In genomic region chr19:20238025-20238623, GRCh38 we compare ENCODE assay signal across 8 cellular contexts.
DNase-seq lines count a peak whose midpoint lies in the region; ATAC-seq and TF ChIP-seq lines count a peak whose summit lies in the region.

No MANE protein-coding gene starts in this region.

- no peaks in the 10 kb centered on the region for H3K36me3 Mint-ChIP-seq in natural killer cell

- H3K9me3 Mint-ChIP-seq in natural killer cell, result no peaks in the 10 kb centered on the region

- no peaks in the 10 kb centered on the region for H3K27me3 Mint-ChIP-seq in natural killer cell (ENCODE audit: low read depth in 2 of 2)

- peak overlapping the region; percentile 96 for H3K4me3 Mint-ChIP-seq in natural killer cell

- peak overlapping the region; percentile 67 for H3K4me3 ChIP-seq in NT2/D1 (ENCODE audit: insufficient read length, low read depth)
- H3K4me3 ChIP-seq in fibroblast of mammary gland (ENCODE audit: control insufficient read depth, low read depth, low read length), result peak overlapping the region; percentile 80

- peak overlapping the region; percentile 90 for H3K9ac ChIP-seq in NT2/D1 (ENCODE audit: insufficient read length, low read depth)

- ATAC-seq in HG02981 (IDR thresholded peaks at IDR 0.05; ENCODE audit: unreplicated experiment), result peak; percentile 84
- peak; percentile 92 to 98 (median 94) for ATAC-seq in natural killer cell
- ATAC-seq in HG03025 (IDR thresholded peaks at IDR 0.05; ENCODE audit: low FRiP score, unreplicated experiment), result no peak

- H3K4me1 Mint-ChIP-seq in natural killer cell, result peaks cover 11 to 12% of the 10 kb centered on the region in 2 donors

- H3K4me1 ChIP-seq in NT2/D1 (ENCODE audit: insufficient read depth, insufficient read length), result no peaks in the 10 kb centered on the region

- TF ChIP-seq CTCF in fibroblast of mammary gland (conservative IDR thresholded peaks at IDR 0.05; ENCODE audit: control insufficient read depth, insufficient read depth, low read depth, low read length) (no peak), natural killer cell (IDR thresholded peaks at IDR 0.05) (no peak)

- intact Hi-C loops in natural killer cell (cut with micrococcal nuclease), result no loop called here

- peak; percentile 51 for DNase-seq in GM04503 (ENCODE audit: low read depth)
- peak; percentile 77 for DNase-seq in NT2/D1 (ENCODE audit: low read depth, low spot score)
- DNase-seq in activated T-helper 1 cell treated with anti-CD3 and anti-CD28 coated beads, Interleukin-2, amount 50 U/mL, for 16 hours (ENCODE audit: low read depth in 1 of 2, low spot score in 1 of 2), result peak; percentile 58 to 71
- peak; percentile 85 for DNase-seq in fibroblast of mammary gland (ENCODE audit: low read depth)
- DNase-seq in natural killer cell, result peak; percentile 87
- peak; percentile 66 to 88 for DNase-seq in stimulated activated CD8-positive, alpha-beta memory T cell treated with anti-CD3 and anti-CD28 coated beads, Interleukin-7, amount 100 ng/mL, for 48 hours (ENCODE audit: extremely low read depth in 1 of 2, low read depth in 1 of 2)

- peak overlapping the region; percentile 71 to 91 for H3K27ac Mint-ChIP-seq in natural killer cell

- peaks cover 8% of the 10 kb centered on the region for H3K36me3 ChIP-seq in NT2/D1 (ENCODE audit: insufficient read depth, insufficient read length, low read length)

- peaks cover 15% of the 10 kb centered on the region; the same call in 1 of the 2 replicates for H3K9me3 ChIP-seq in NT2/D1 (ENCODE audit: insufficient read depth, low read length)

- H3K27me3 ChIP-seq in NT2/D1 (ENCODE audit: insufficient read depth, insufficient read length), result no peaks in the 10 kb centered on the region
